7 cellular contexts compared by ENCODE assay signal in the genomic region with DNA sequence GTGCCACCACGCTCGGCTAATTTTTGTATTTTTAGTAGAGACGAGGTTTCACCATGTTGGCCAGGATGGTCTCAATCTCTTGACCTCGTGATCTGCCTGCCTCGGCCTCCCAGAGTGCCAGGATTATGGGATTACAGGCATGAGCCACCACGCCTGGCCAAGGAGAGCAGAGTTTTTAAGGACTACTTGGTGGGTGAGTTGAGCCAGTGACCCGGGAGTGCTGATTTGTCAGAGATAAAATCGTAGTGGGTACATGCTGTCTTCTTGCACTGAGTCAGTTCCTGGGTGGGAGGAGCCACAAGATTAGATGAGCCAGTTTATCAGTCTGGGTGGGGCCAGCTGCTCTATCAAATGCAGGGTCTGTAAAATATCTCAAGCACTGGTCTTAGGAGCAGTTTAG.
DNase-seq lines count a peak whose midpoint lies in the region; ATAC-seq and TF ChIP-seq lines count a peak whose summit lies in the region.
"Not testable (repeated sequence)": the region's sequence is repeated elsewhere in the genome, so short reads cannot be mapped to it uniquely, and the experiment has no call there.

No MANE protein-coding gene starts in this region.

- WGBS in endodermal cell (ENCODE audit: insufficient coverage in 1 of 2, insufficient read length in 1 of 2), 2 experiments, result 86 to 94% methylated on average over 8 of the region's 8 CpGs
- WGBS in psoas muscle, 3 donors, result 48 to 88% (median 56%) methylated on average over 8 of the region's 8 CpGs

- H3K9ac ChIP-seq in endodermal cell (ENCODE audit: extremely low read depth, low read length, poor library complexity, severe bottlenecking), result not testable (repeated sequence)

- not testable (repeated sequence) for H3K27ac ChIP-seq in endodermal cell (ENCODE audit: low read depth, low read length)
- H3K27ac ChIP-seq in psoas muscle, result peak overlapping the region; percentile 16

- H3K4me1 ChIP-seq in endodermal cell (ENCODE audit: control insufficient read depth, insufficient read depth, low read length); psoas muscle: not testable (repeated sequence)

- not testable (repeated sequence) for H3K36me3 ChIP-seq in endodermal cell (ENCODE audit: control insufficient read depth, insufficient read depth, low read length)
- H3K36me3 ChIP-seq in psoas muscle (ENCODE audit: insufficient read depth in 1 of 2, low read depth in 1 of 2), result peaks cover 0 to 56% of the 10 kb centered on the region in 2 donors

- peak; percentile 12 for DNase-seq in EL
- peak in 72 of 76 experiments; percentile 3 to 94 (median 77) for DNase-seq in HUDEP-2 (lab: John Stamatoyannopoulos, UW; ENCODE audit: unreplicated experiment in 76 of 76)
- peak; percentile 29 for DNase-seq in RKO (ENCODE audit: low spot score)
- DNase-seq in amniotic epithelial cell (ENCODE audit: low read depth), result peak; percentile 70
- DNase-seq in endodermal cell, result peak; percentile 28
- DNase-seq in left lobe of liver (ENCODE audit: low spot score), result peak; percentile 1
- DNase-seq in psoas muscle, result peak; percentile 21 to 68

- H3K9me3 ChIP-seq in endodermal cell (ENCODE audit: control insufficient read depth, low read length), result peaks cover 36% of the 10 kb centered on the region
- not testable (repeated sequence) for H3K9me3 ChIP-seq in psoas muscle

- not testable (repeated sequence) for ATAC-seq in left lobe of liver
- ATAC-seq in psoas muscle, result peak in 3 of 4 donors; percentile 81 to 84 (median 83)

- H3K4me3 ChIP-seq in endodermal cell (ENCODE audit: low read length), result peak overlapping the region; percentile 58
- not testable (repeated sequence) for H3K4me3 ChIP-seq in psoas muscle

- peaks cover 41% of the 10 kb centered on the region for H3K9me3 Mint-ChIP-seq in endodermal cell

- TF ChIP-seq CTCF in endodermal cell (conservative IDR thresholded peaks at IDR 0.05); psoas muscle (IDR thresholded peaks at IDR 0.05): not testable (repeated sequence)

- peaks cover 12% of the 10 kb centered on the region for H3K4me1 Mint-ChIP-seq in endodermal cell

- not testable (repeated sequence) for H3K4me3 Mint-ChIP-seq in endodermal cell

- H3K36me3 Mint-ChIP-seq in endodermal cell (ENCODE audit: low read depth), result not testable (repeated sequence)

- not testable (repeated sequence) for H3K27me3 ChIP-seq in endodermal cell (ENCODE audit: control insufficient read depth, insufficient read depth, low read length, poor library complexity, severe bottlenecking); psoas muscle (ENCODE audit: insufficient read depth in 3 of 3, low read length in 2 of 3)

- intact Hi-C loops in psoas muscle (cut with DNase I), result not testable (repeated sequence)

- not testable (repeated sequence) for H3K27me3 Mint-ChIP-seq in endodermal cell (ENCODE audit: insufficient read depth)

- H3K27ac Mint-ChIP-seq in endodermal cell, result not testable (repeated sequence)

Comparison
In these comparisons a context has a peak if more than half of its experiments do, and no peak if none do; other contexts are left out.
1. DNase-seq: peak in every context shown above with its lines; median percentile 77 in HUDEP-2; 70 in amniotic epithelial cell; 44 in psoas muscle; 29 in RKO; 28 in endodermal cell; 12 in EL; 1 in left lobe of liver.